In genomic region chr1:157189986-157190982, GRCh38 we compare ENCODE assay signal across 19 cellular contexts. TPM values are rescaled to one million over a fixed set of nuclear protein-coding genes. Genes with fewer than 3 reads are reported as not detected.
DNase-seq lines count a peak whose midpoint lies in the region; ATAC-seq, FAIRE-seq and TF ChIP-seq lines count a peak whose summit lies in the region.
"Had no signal": no experiment of that assay in that cellular context is flagged by ENCODE, and none has a peak within 500 bp of the region (broad histone marks: within the 10 kb centered on the region; RNA-seq: fewer than 3 reads in every experiment).

No MANE protein-coding gene starts in this region.

- H3K4me2 ChIP-seq in astrocyte (ENCODE audit: low read length), result no peak overlapping the region
- H3K4me2 ChIP-seq: KMS-11 had no signal

- no peak for TF ChIP-seq EP300 in esophagus muscularis mucosa (IDR thresholded peaks at IDR 0.05)

- TF ChIP-seq CTCF in astrocyte (IDR thresholded peaks at IDR 0.05; ENCODE audit: insufficient read depth, low read depth, low read length), result no peak
- TF ChIP-seq CTCF in esophagus muscularis mucosa (IDR thresholded peaks at IDR 0.05), result no peak

- H3K9me3 Mint-ChIP-seq in astrocyte (ENCODE audit: unreplicated experiment), result no peaks in the 10 kb centered on the region
- H3K9me3 Mint-ChIP-seq: CD4-positive, alpha-beta T cell had no signal

- TF ChIP-seq POLR2A in esophagus muscularis mucosa (IDR thresholded peaks at IDR 0.05; ENCODE audit: low read depth), result no peak

- H3K4me1 Mint-ChIP-seq in astrocyte (ENCODE audit: low read depth, unreplicated experiment), result peaks cover 2% of the 10 kb centered on the region

- H3K27me3 ChIP-seq in astrocyte (ENCODE audit: insufficient read depth, low read length), result peaks cover 34% of the 10 kb centered on the region
- peaks cover 0 to 57% (median 13%) of the 10 kb centered on the region in 4 donors for H3K27me3 ChIP-seq in esophagus muscularis mucosa
- peaks cover 15% of the 10 kb centered on the region for H3K27me3 ChIP-seq in thymus (ENCODE audit: control insufficient read depth, insufficient read depth)

- H3K27ac ChIP-seq in astrocyte (ENCODE audit: low read depth, low read length), result no peak overlapping the region
- no peak overlapping the region for H3K27ac ChIP-seq in esophagus muscularis mucosa (replicated peaks in 1 of 4)
- peak overlapping the region; percentile 37 for H3K27ac ChIP-seq in thymus (ENCODE audit: low read depth)
- H3K27ac ChIP-seq: KMS-11 had no signal

- WGBS in esophagus muscularis mucosa, result 78% methylated on average over 22 of the region's 22 CpGs
- WGBS in thymus, result 94% methylated on average over 22 of the region's 22 CpGs

- H3K27ac Mint-ChIP-seq in astrocyte (ENCODE audit: unreplicated experiment), result peak overlapping the region; percentile 36
- H3K27ac Mint-ChIP-seq: CD4-positive, alpha-beta T cell had no signal

- no peak overlapping the region for H2AFZ ChIP-seq in astrocyte (ENCODE audit: low read depth, low read length)

- no peak overlapping the region for H3K4me3 Mint-ChIP-seq in astrocyte (ENCODE audit: unreplicated experiment)
- H3K4me3 Mint-ChIP-seq: CD4-positive, alpha-beta T cell had no signal

- ATAC-seq in Right ventricle myocardium inferior (no peak), Right ventricle myocardium superior (ENCODE audit: poor library complexity) (no peak), GM21515 (IDR thresholded peaks at IDR 0.05; ENCODE audit: unreplicated experiment) (no peak), GM21381 (IDR thresholded peaks at IDR 0.05; ENCODE audit: unreplicated experiment) (no peak)
- ATAC-seq: Panc1 had no signal

- H3K4me3 ChIP-seq in astrocyte (ENCODE audit: insufficient read depth, low read depth, low read length), result no peak overlapping the region
- no peak overlapping the region for H3K4me3 ChIP-seq in esophagus muscularis mucosa
- no peak overlapping the region for H3K4me3 ChIP-seq in thymus (ENCODE audit: low read length)

- H3K36me3 Mint-ChIP-seq in astrocyte (ENCODE audit: low read depth, unreplicated experiment), result no peaks in the 10 kb centered on the region

- peaks cover 29% of the 10 kb centered on the region for H3K27me3 Mint-ChIP-seq in astrocyte (ENCODE audit: low read depth, unreplicated experiment)

- no peak for FAIRE-seq in astrocyte (lab: Jason Lieb, UNC)
- FAIRE-seq: G401.6, H54 had no signal

- no peaks in the 10 kb centered on the region for H4K20me1 ChIP-seq in astrocyte (ENCODE audit: insufficient read depth, low read length)

- no peaks in the 10 kb centered on the region for H3K79me2 ChIP-seq in astrocyte (ENCODE audit: insufficient read depth, low read length)

- intact Hi-C loops in Right ventricle myocardium inferior (cut with DNase I), result no loop called here
- intact Hi-C loops in Right ventricle myocardium superior (cut with DNase I), result loop anchor here (5.0 kb wide), 1 partner anchor 302 kb away; no protein-coding TSS in a partner anchor
- intact Hi-C loops in esophagus muscularis mucosa (cut with DNase I), result no loop called here

- H3K36me3 ChIP-seq in astrocyte (ENCODE audit: insufficient read depth, low read length) (no peaks in the 10 kb centered on the region), esophagus muscularis mucosa (no peaks in the 10 kb centered on the region), thymus (ENCODE audit: control insufficient read depth, insufficient read depth) (no peaks in the 10 kb centered on the region)

- no peaks in the 10 kb centered on the region for H3K9me3 ChIP-seq in astrocyte (ENCODE audit: insufficient read depth, low read depth, low read length)
- no peaks in the 10 kb centered on the region for H3K9me3 ChIP-seq in esophagus muscularis mucosa
- no peaks in the 10 kb centered on the region for H3K9me3 ChIP-seq in thymus (ENCODE audit: control insufficient read depth)

- DNase-seq in Right ventricle myocardium inferior (ENCODE audit: missing footprints) (peak; percentile 52), Right ventricle myocardium superior (no peak), astrocyte (ENCODE audit: low read depth) (no peak), esophagus muscularis mucosa (ENCODE audit: extremely low spot score) (peak; percentile 87), H4 (ENCODE audit: low spot score) (no peak)
- DNase-seq: Calu3; CD4-positive, alpha-beta T cell; DMS79 treated with DMSO at 0.1 percent for 48 hours; NCI-H1092 treated with DMSO at 0.1 percent for 48 hours; NCI-H1694; NCI-H446; SHP77 treated with DMSO at 0.1 percent for 48 hours had no signal

- no peak overlapping the region for H3K9ac ChIP-seq in astrocyte (ENCODE audit: low read length)
- H3K9ac ChIP-seq: KMS-11 had no signal

- H3K4me1 ChIP-seq in astrocyte (ENCODE audit: insufficient read depth, low read length) (no peaks in the 10 kb centered on the region), esophagus muscularis mucosa (peaks cover 0 to 8% (median 5%) of the 10 kb centered on the region in 4 donors), thymus (ENCODE audit: control insufficient read depth, insufficient read depth, low read length) (no peaks in the 10 kb centered on the region)

RNA-seq across cellular contexts. Expression of gene ETV3, which starts 52.1 kb away (rescaled TPM):
- total RNA-seq in Right ventricle myocardium inferior, result 16.9 TPM
- 16.4 TPM for total RNA-seq in Right ventricle myocardium superior
- 35.4 and 37.5 TPM in 2 replicates for total RNA-seq in astrocyte
- total RNA-seq in esophagus muscularis mucosa, result 10 to 100 TPM; 16.6 to 20.0 (median 19.2) TPM
- 14.3 TPM for polyA plus RNA-seq in thymus
- total RNA-seq in H4 (2014; rRNA removed; shearing (Covaris generic)), result 3.2 and 5.6 TPM in 2 replicates

Comparison
In these comparisons a context has a peak if more than half of its experiments do, and no peak if none do; other contexts are left out.
1. DNase-seq: peak in Right ventricle myocardium inferior (single experiment) and esophagus muscularis mucosa (single experiment); none in Right ventricle myocardium superior (single experiment), astrocyte (single experiment) and H4 (single experiment).